8 cellular contexts compared by ENCODE assay signal in genomic region chr2:25339791-25340339, GRCh38. TPM values are rescaled to one million over a fixed set of nuclear protein-coding genes. Genes with fewer than 3 reads are reported as not detected.
DNase-seq lines count a peak whose midpoint lies in the region; ATAC-seq and TF ChIP-seq lines count a peak whose summit lies in the region.

No MANE protein-coding gene starts in this region.

- H3K36me3 Mint-ChIP-seq in activated naive CD8-positive, alpha-beta T cell treated with anti-CD3 and anti-CD28 coated beads, Interleukin-2, amount 50 U/mL, for 24 hours (ENCODE audit: low read depth): no peaks in the 10 kb centered on the region

- H3K36me3 ChIP-seq in HUES48 (ENCODE audit: control insufficient read depth, insufficient read depth, low read length): no peaks in the 10 kb centered on the region

- H3K4me3 Mint-ChIP-seq in activated naive CD8-positive, alpha-beta T cell treated with anti-CD3 and anti-CD28 coated beads, Interleukin-2, amount 50 U/mL, for 24 hours: peak overlapping the region; percentile 70
- peak overlapping the region; percentile 75 to 85 for H3K4me3 Mint-ChIP-seq in stimulated activated naive CD8-positive, alpha-beta T cell treated with anti-CD3 and anti-CD28 coated beads, Interleukin-15, amount 100 ng/mL, for 72 hours

- no peak for TF ChIP-seq CTCF in AG04450 (IDR thresholded peaks at IDR 0.05; ENCODE audit: low read depth, low read length)

- H3K9me3 Mint-ChIP-seq in activated naive CD8-positive, alpha-beta T cell treated with anti-CD3 and anti-CD28 coated beads, Interleukin-2, amount 50 U/mL, for 24 hours: no peaks in the 10 kb centered on the region
- H3K9me3 Mint-ChIP-seq in stimulated activated naive CD8-positive, alpha-beta T cell treated with anti-CD3 and anti-CD28 coated beads, Interleukin-15, amount 100 ng/mL, for 72 hours: no peaks in the 10 kb centered on the region

- H3K4me3 ChIP-seq in AG04450 (ENCODE audit: low read depth, low read length): peak overlapping the region; percentile 69
- peak overlapping the region; percentile 57 for H3K4me3 ChIP-seq in HUES48 (ENCODE audit: low read depth, low read length)

- H3K9ac ChIP-seq in HUES48 (ENCODE audit: low read depth, low read length): no peak overlapping the region

- peaks cover 33% of the 10 kb centered on the region for H3K4me1 ChIP-seq in HUES48 (ENCODE audit: control insufficient read depth, insufficient read depth, low read length)

- peak overlapping the region; percentile 60 for H3K27ac Mint-ChIP-seq in activated naive CD8-positive, alpha-beta T cell treated with anti-CD3 and anti-CD28 coated beads, Interleukin-2, amount 50 U/mL, for 24 hours
- peak overlapping the region; percentile 86 to 97 for H3K27ac Mint-ChIP-seq in stimulated activated naive CD8-positive, alpha-beta T cell treated with anti-CD3 and anti-CD28 coated beads, Interleukin-15, amount 100 ng/mL, for 72 hours

- no peaks in the 10 kb centered on the region for H3K27me3 ChIP-seq in AG04450 (ENCODE audit: control insufficient read depth, insufficient read depth, low read length)
- peaks cover 15% of the 10 kb centered on the region for H3K27me3 ChIP-seq in HUES48 (ENCODE audit: control insufficient read depth, insufficient read depth, low read length)

- DNase-seq in AG04450 (ENCODE audit: low read depth, low spot score) (no peak), iPS-NIHi11 (ENCODE audit: low spot score) (peak; percentile 52), globus pallidus (ENCODE audit: low spot score) (no peak)
- DNase-seq in activated naive CD8-positive, alpha-beta T cell treated with anti-CD3 and anti-CD28 coated beads, Interleukin-2, amount 50 U/mL, for 24 hours: no peak
- no peak for DNase-seq in stimulated activated naive CD8-positive, alpha-beta T cell treated with anti-CD3 and anti-CD28 coated beads, Interleukin-15, amount 100 ng/mL, for 72 hours

- no peaks in the 10 kb centered on the region for H3K9me3 ChIP-seq in AG04450 (ENCODE audit: control insufficient read depth, insufficient read depth, low read length)
- H3K9me3 ChIP-seq in HUES48 (ENCODE audit: control insufficient read depth, insufficient read depth, low read length): no peaks in the 10 kb centered on the region

- CTCF ChIA-PET in AG04450 (lab: Charles Lee): interaction anchor here (0.6 to 1.3 kb wide), 2 partner anchors 22 to 322 kb away, joined by 3 to 4 read pairs; no protein-coding TSS in a partner anchor

- POLR2A ChIA-PET in AG04450 (lab: Yijun Ruan, JAX): no interaction called here

- no peak for ATAC-seq in activated naive CD8-positive, alpha-beta T cell treated with anti-CD3 and anti-CD28 coated beads, Interleukin-2, amount 50 U/mL, for 24 hours
- ATAC-seq in stimulated activated naive CD8-positive, alpha-beta T cell treated with anti-CD3 and anti-CD28 coated beads, Interleukin-15, amount 100 ng/mL, for 72 hours: no peak
- ATAC-seq in GM21390 (IDR thresholded peaks at IDR 0.05; ENCODE audit: unreplicated experiment): no peak
- ATAC-seq in HG02571 (IDR thresholded peaks at IDR 0.05; ENCODE audit: unreplicated experiment): no peak

- H3K27ac ChIP-seq in AG04450 (ENCODE audit: low read depth, low read length) (no peak overlapping the region), HUES48 (ENCODE audit: low read depth, low read length) (no peak overlapping the region)

- H3K4me1 Mint-ChIP-seq in activated naive CD8-positive, alpha-beta T cell treated with anti-CD3 and anti-CD28 coated beads, Interleukin-2, amount 50 U/mL, for 24 hours: peaks cover 65% of the 10 kb centered on the region
- peaks cover 72% of the 10 kb centered on the region for H3K4me1 Mint-ChIP-seq in stimulated activated naive CD8-positive, alpha-beta T cell treated with anti-CD3 and anti-CD28 coated beads, Interleukin-15, amount 100 ng/mL, for 72 hours

- H3K27me3 Mint-ChIP-seq in activated naive CD8-positive, alpha-beta T cell treated with anti-CD3 and anti-CD28 coated beads, Interleukin-2, amount 50 U/mL, for 24 hours: no peaks in the 10 kb centered on the region
- no peaks in the 10 kb centered on the region for H3K27me3 Mint-ChIP-seq in stimulated activated naive CD8-positive, alpha-beta T cell treated with anti-CD3 and anti-CD28 coated beads, Interleukin-15, amount 100 ng/mL, for 72 hours

RNA-seq across cellular contexts. Expression of gene DNMT3A, which starts 1.9 kb away (rescaled TPM):
- polyA plus RNA-seq in AG04450 (2011; rRNA removed): 4.1 and 6.8 TPM in 2 replicates
- polyA minus RNA-seq in AG04450 (2011; rRNA and poly(A)+ RNA removed): 15.2 and 26.0 TPM in 2 replicates
